ENCODE assay signal across 8 cellular contexts in the genomic region with DNA sequence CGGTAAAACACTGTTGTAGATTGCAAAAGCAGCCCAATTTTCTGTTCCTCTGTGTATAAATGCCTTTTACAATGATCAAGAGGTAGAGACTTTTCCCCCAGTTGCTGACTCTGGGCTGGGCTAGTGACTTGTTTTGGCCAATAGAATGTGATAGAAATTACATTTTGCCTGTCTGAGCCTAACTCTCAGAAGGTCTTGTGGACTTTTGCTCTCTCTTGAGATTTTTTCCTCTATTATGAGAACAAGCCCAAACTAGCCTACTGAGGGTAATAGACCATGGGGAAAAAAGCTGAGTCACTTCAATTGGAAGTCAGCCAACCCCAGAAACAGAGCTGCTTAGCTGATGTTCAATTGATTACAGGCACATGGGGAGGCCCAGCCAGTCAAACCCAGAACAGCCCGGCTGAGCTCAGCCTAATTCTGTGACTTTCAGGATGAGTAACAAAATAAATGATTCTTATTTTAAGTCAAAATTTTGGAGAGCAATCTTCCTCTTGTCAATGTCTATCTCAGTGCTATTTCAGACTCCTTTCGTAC.
A peak's percentile ranks its signal among the peaks of the same experiment; 100 is the strongest.
DNase-seq lines count a peak whose midpoint lies in the region; ATAC-seq and FAIRE-seq lines count a peak whose summit lies in the region.

No MANE protein-coding gene starts in this region.

- FAIRE-seq in frontal cortex (lab: Jason Lieb, UNC), result no peak

- H3K36me3 Mint-ChIP-seq in activated naive CD8-positive, alpha-beta T cell treated with anti-CD3 and anti-CD28 coated beads for 36 hours, result no peaks in the 10 kb centered on the region

- no peaks in the 10 kb centered on the region for H3K27me3 Mint-ChIP-seq in activated naive CD8-positive, alpha-beta T cell treated with anti-CD3 and anti-CD28 coated beads for 36 hours

- peaks cover 5% of the 10 kb centered on the region for H3K9me3 Mint-ChIP-seq in activated naive CD8-positive, alpha-beta T cell treated with anti-CD3 and anti-CD28 coated beads for 36 hours

- H3K4me1 Mint-ChIP-seq in activated naive CD8-positive, alpha-beta T cell treated with anti-CD3 and anti-CD28 coated beads for 36 hours, result peaks cover 2% of the 10 kb centered on the region

- H3K27ac Mint-ChIP-seq in activated naive CD8-positive, alpha-beta T cell treated with anti-CD3 and anti-CD28 coated beads for 36 hours, result no peak overlapping the region

- DNase-seq in D341Med (ENCODE audit: low spot score), result peak; percentile 48
- peak; percentile 77 for DNase-seq in NCI-H1694 treated with DMSO at 0.1 percent for 48 hours (lab: John Stamatoyannopoulos, UW)
- peak; percentile 14 for DNase-seq in activated naive CD8-positive, alpha-beta T cell treated with anti-CD3 and anti-CD28 coated beads for 36 hours
- DNase-seq in hepatic stellate cell (ENCODE audit: low spot score), result peak; percentile 9
- DNase-seq in stimulated activated CD8-positive, alpha-beta memory T cell treated with anti-CD3 and anti-CD28 coated beads, Interleukin-4, amount 100 ng/mL, for 48 hours, result peak; percentile 34
- DNase-seq in frontal cortex (ENCODE audit: low spot score in 2 of 2), result no peak

- H3K4me3 Mint-ChIP-seq in activated naive CD8-positive, alpha-beta T cell treated with anti-CD3 and anti-CD28 coated beads for 36 hours, result no peak overlapping the region

- ATAC-seq in GM19023 (IDR thresholded peaks at IDR 0.05; ENCODE audit: unreplicated experiment) (peak; percentile 97), HG03060 (IDR thresholded peaks at IDR 0.05; ENCODE audit: low read depth, unreplicated experiment) (peak; percentile 95)

Comparison
In these comparisons a context has a peak if more than half of its experiments do, and no peak if none do; other contexts are left out.
1. DNase-seq: peak in D341Med (single experiment), NCI-H1694 treated with DMSO at 0.1 percent for 48 hours (single experiment), activated naive CD8-positive, alpha-beta T cell treated with anti-CD3 and anti-CD28 coated beads for 36 hours (single experiment), hepatic stellate cell (single experiment) and stimulated activated CD8-positive, alpha-beta memory T cell treated with anti-CD3 and anti-CD28 coated beads, Interleukin-4, amount 100 ng/mL, for 48 hours (single experiment); none in frontal cortex (0 of 2).